In the genomic region with DNA sequence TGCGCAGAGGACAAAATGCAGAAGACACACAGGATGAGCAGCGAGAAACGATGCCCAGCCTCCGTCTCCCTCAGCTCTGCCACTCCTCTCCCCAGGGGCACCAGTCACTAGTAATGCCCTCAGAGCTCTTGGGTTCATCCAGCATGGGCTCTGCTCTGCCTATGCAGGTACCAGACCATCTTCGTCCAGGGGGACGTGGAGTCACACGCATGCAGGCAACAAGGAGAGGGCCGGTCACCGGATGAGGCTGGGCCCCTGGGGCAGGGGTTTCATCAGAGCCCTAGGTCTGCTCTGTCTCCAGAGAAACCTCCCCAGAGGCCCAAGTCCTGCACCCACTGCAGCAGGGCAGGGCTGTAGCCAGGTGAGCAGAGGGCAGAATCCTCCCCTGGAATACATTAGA, we compare ENCODE assay signal across 22 cellular contexts.
"Had no signal": no experiment of that assay in that cellular context is flagged by ENCODE, and none has a peak within 500 bp of the region (broad histone marks: within the 10 kb centered on the region; RNA-seq: fewer than 3 reads in every experiment).

No MANE protein-coding gene starts in this region.

- H3K9me3 ChIP-seq: ovary, prostate gland, transverse colon had no signal

- H3K4me3 ChIP-seq: lung, ovary, prostate gland, transverse colon had no signal

- H3K27ac Mint-ChIP-seq: activated naive CD8-positive, alpha-beta T cell treated with anti-CD3 and anti-CD28 coated beads for 36 hours; activated T-helper 2 cell treated with anti-CD3 and anti-CD28 coated beads, Interferon-gamma antibody, Interleukin-2, Interleukin-4, amounts not matched to agents 10 μg/mL and 5 μg/mL and 100 μg/mL, durations not matched to agents 14 hours and 24 hours and 36 hours; naive thymus-derived CD4-positive, alpha-beta T cell; stimulated activated memory B cell treated with anti-CD40 and anti-IgM and Interleukin-4, amounts not matched to agents 10 μg/mL and 1 μg/mL and 100 μg/mL, for 72 hours; T-helper 1 cell treated with Interleukin-12 subunit alpha and Interleukin-12 subunit beta and Interleukin-4 antibody, amounts not matched to agents 30 μg/mL and 1 μg/mL, for 36 hours; WTC11 had no signal

- H3K4me1 ChIP-seq: prostate gland had no signal

- FAIRE-seq: bronchial epithelial cell, frontal cortex had no signal

- H3K36me3 Mint-ChIP-seq: activated naive CD8-positive, alpha-beta T cell treated with anti-CD3 and anti-CD28 coated beads for 36 hours; naive thymus-derived CD4-positive, alpha-beta T cell; WTC11 had no signal

- ATAC-seq: activated T-cell treated with anti-CD3 and anti-CD28 coated beads, Interleukin-2, amount 50 U/mL, for 4 hours; naive thymus-derived CD4-positive, alpha-beta T cell; stimulated activated memory B cell treated with anti-CD40 and anti-IgM and Interleukin-4, amounts not matched to agents 10 μg/mL and 1 μg/mL and 100 μg/mL, for 72 hours; WTC11 had no signal

- H3K27me3 ChIP-seq: ovary, transverse colon had no signal

- H3K27ac ChIP-seq: ovary, prostate gland, transverse colon had no signal

- H3K9me3 Mint-ChIP-seq: activated naive CD8-positive, alpha-beta T cell treated with anti-CD3 and anti-CD28 coated beads for 36 hours; activated T-cell treated with anti-CD3 and anti-CD28 coated beads, Interleukin-2, amount 50 U/mL, for 4 hours; activated T-helper 2 cell treated with anti-CD3 and anti-CD28 coated beads, Interferon-gamma antibody, Interleukin-2, Interleukin-4, amounts not matched to agents 10 μg/mL and 5 μg/mL and 100 μg/mL, durations not matched to agents 14 hours and 24 hours and 36 hours; naive thymus-derived CD4-positive, alpha-beta T cell; neural crest cell; stimulated activated memory B cell treated with anti-CD40 and anti-IgM and Interleukin-4, amounts not matched to agents 10 μg/mL and 1 μg/mL and 100 μg/mL, for 72 hours; T-helper 1 cell treated with Interleukin-12 subunit alpha and Interleukin-12 subunit beta and Interleukin-4 antibody, amounts not matched to agents 30 μg/mL and 1 μg/mL, for 36 hours; WTC11 had no signal

- H3K4me3 Mint-ChIP-seq: activated naive CD8-positive, alpha-beta T cell treated with anti-CD3 and anti-CD28 coated beads for 36 hours; activated T-cell treated with anti-CD3 and anti-CD28 coated beads, Interleukin-2, amount 50 U/mL, for 4 hours; naive thymus-derived CD4-positive, alpha-beta T cell; neural crest cell; stimulated activated memory B cell treated with anti-CD40 and anti-IgM and Interleukin-4, amounts not matched to agents 10 μg/mL and 1 μg/mL and 100 μg/mL, for 72 hours; T-helper 1 cell treated with Interleukin-12 subunit alpha and Interleukin-12 subunit beta and Interleukin-4 antibody, amounts not matched to agents 30 μg/mL and 1 μg/mL, for 36 hours; WTC11 had no signal

- DNase-seq: activated CD8-positive, alpha-beta memory T cell treated with anti-CD3 and anti-CD28 coated beads, Interleukin-2, amount 50 U/mL, for 48 hours; activated naive CD4-positive, alpha-beta T cell treated with Interleukin-2 at 50 U/mL for 16 hours; activated naive CD8-positive, alpha-beta T cell treated with anti-CD3 and anti-CD28 coated beads for 36 hours; activated T-cell treated with anti-CD3 and anti-CD28 coated beads, Interleukin-2, amount 50 U/mL, for 4 hours; dermis blood vessel endothelial cell; effector CD8-positive, alpha-beta T cell; glutamatergic neuron; hypothalamus; naive thymus-derived CD4-positive, alpha-beta T cell; ovary; stimulated activated CD4-positive, alpha-beta T cell treated with anti-CD3 and anti-CD28 coated beads, Interleukin-2, amount 100 ng/mL, for 24 hours; T1000; transverse colon had no signal

- H3K36me3 ChIP-seq: ovary, prostate gland, transverse colon had no signal

- H3K27me3 Mint-ChIP-seq: stimulated activated memory B cell treated with anti-CD40 and anti-IgM and Interleukin-4, amounts not matched to agents 10 μg/mL and 1 μg/mL and 100 μg/mL, for 72 hours had no signal
